In the genomic region with DNA sequence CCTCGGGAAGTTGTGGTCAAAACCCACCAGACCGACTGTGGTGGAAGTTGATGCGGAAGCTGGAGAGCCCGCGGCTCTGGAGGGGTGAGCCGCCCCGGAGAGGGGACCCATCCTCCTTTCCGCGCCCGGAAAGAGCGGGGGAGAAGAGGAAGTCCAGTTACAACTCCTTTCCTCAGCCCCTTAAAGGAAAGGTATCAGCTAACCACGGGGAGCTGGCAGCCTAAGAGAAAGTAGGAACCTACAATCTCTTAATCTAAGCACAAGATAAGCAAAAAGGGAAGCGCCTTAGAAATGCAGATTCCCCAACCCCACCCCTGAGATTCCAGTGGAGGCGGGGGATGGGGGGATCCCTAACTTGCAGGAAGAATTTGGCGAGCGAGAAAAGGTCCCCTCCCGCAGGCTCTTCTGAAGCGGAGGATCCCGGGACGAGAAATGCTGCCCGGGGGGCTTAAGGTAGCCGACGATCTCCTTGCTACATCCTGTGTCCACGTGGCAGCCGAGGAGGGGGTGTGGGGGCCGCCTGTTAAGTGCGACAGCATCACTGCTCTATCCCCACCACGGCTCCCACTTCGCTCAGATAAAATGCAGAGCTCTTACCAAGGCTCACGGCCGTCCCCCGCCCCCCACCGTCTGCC, we compare ENCODE assay signal across 10 cellular contexts.
A peak's percentile ranks its signal among the peaks of the same experiment; 100 is the strongest.
DNase-seq lines count a peak whose midpoint lies in the region; ATAC-seq, FAIRE-seq and TF ChIP-seq lines count a peak whose summit lies in the region.
"Had no signal": no experiment of that assay in that cellular context is flagged by ENCODE, and none has a peak within 500 bp of the region (broad histone marks: within the 10 kb centered on the region; RNA-seq: fewer than 3 reads in every experiment).

No MANE protein-coding gene starts in this region.

- no peaks in the 10 kb centered on the region for H3K79me2 ChIP-seq in K562 (ENCODE audit: control insufficient read depth, insufficient read depth, low read length)

- WGBS in K562 (ENCODE audit: insufficient coverage, low coverage, missing lambda C conversion rate): 25% methylated on average over 28 of the region's 33 CpGs

- H3K4me1 ChIP-seq in BLaER1 (peaks cover 44% of the 10 kb centered on the region), K562 (replicated peaks in 1 of 2; ENCODE audit: control insufficient read depth in 2 of 2, insufficient read depth in 2 of 2, low read length in 2 of 2) (peaks cover 0 to 14% of the 10 kb centered on the region in 2 experiments; a peak in 2 of 5 replicates)
- H3K4me1 ChIP-seq: HAP-1 had no signal

- CTCF ChIA-PET in K562 (lab: Yijun Ruan, JAX; ENCODE audit: low intra/inter-chr PET ratio): no interaction called here

- TF ChIP-seq CTCF in K562 (IDR thresholded peaks at IDR 0.05 in 2 of 3, conservative IDR thresholded peaks at IDR 0.05 in 1 of 3; ENCODE audit: insufficient read depth in 2 of 3, low read depth in 1 of 3, low read length in 3 of 3) (no peak), omental fat pad (IDR thresholded peaks at IDR 0.05) (no peak)

- in situ Hi-C loops in K562 (cut with MboI): no loop called here

- H3K27ac Mint-ChIP-seq in IgD-negative memory B cell (no peak overlapping the region), memory B cell (no peak overlapping the region)

- intact Hi-C loops in K562 (cut with micrococcal nuclease): no loop called here

- H3K4me1 Mint-ChIP-seq in IgD-negative memory B cell: peaks cover 5 to 16% (median 15%) of the 10 kb centered on the region in 3 donors
- H3K4me1 Mint-ChIP-seq in memory B cell: peaks cover 7% of the 10 kb centered on the region

- no peaks in the 10 kb centered on the region for H4K20me1 ChIP-seq in BLaER1
- no peaks in the 10 kb centered on the region for H4K20me1 ChIP-seq in K562 (replicated peaks; ENCODE audit: control insufficient read depth, insufficient read depth, low read length)

- no peaks in the 10 kb centered on the region for H3K9me1 ChIP-seq in K562 (ENCODE audit: control insufficient read depth, insufficient read depth, low read length)

- H3K9me3 Mint-ChIP-seq in IgD-negative memory B cell (no peaks in the 10 kb centered on the region), memory B cell (no peaks in the 10 kb centered on the region)

- no peaks in the 10 kb centered on the region for H3K36me3 Mint-ChIP-seq in IgD-negative memory B cell
- H3K36me3 Mint-ChIP-seq in memory B cell: peaks cover 7% of the 10 kb centered on the region

- no peak for TF ChIP-seq RAD21 in K562 (CRISPR knock-in tag; conservative IDR thresholded peaks at IDR 0.05 in 1 of 2, IDR thresholded peaks at IDR 0.05 in 1 of 2)

- peak overlapping the region; percentile 60 to 84 (median 75) for H3K4me3 Mint-ChIP-seq in IgD-negative memory B cell
- peak overlapping the region; percentile 54 for H3K4me3 Mint-ChIP-seq in memory B cell

- TF ChIP-seq POLR2A in K562 (conservative IDR thresholded peaks at IDR 0.05): no peak

- H3K27me3 Mint-ChIP-seq in IgD-negative memory B cell (peaks cover 35% of the 10 kb centered on the region), memory B cell (peaks cover 10% of the 10 kb centered on the region)

- POLR2A ChIA-PET in K562 (lab: Yijun Ruan, JAX): interaction anchor here (0.6 to 0.9 kb wide), 2 partner anchors 10 to 221 kb away, joined by 3 to 4 read pairs; no protein-coding TSS in a partner anchor

- no peak for ATAC-seq in K562
- ATAC-seq in memory B cell (ENCODE audit: low read depth): no peak
- no peak for ATAC-seq in HG03432 (IDR thresholded peaks at IDR 0.05; ENCODE audit: unreplicated experiment)
- no peak for ATAC-seq in omental fat pad (ENCODE audit: low FRiP score)
- no peak for ATAC-seq in GM21367 (IDR thresholded peaks at IDR 0.05; ENCODE audit: unreplicated experiment)

- peaks cover 13% of the 10 kb centered on the region; the same call in 1 of the 2 replicates for H3K9me3 ChIP-seq in BLaER1
- H3K9me3 ChIP-seq in K562 (replicated peaks; ENCODE audit: control insufficient read depth, insufficient read depth, low read depth, low read length): no peaks in the 10 kb centered on the region

- H3K27me3 ChIP-seq in BLaER1: no peaks in the 10 kb centered on the region
- H3K27me3 ChIP-seq in K562 (ENCODE audit: control insufficient read depth in 2 of 2, insufficient read depth in 2 of 2, low read length in 2 of 2): peaks cover 0 to 11% of the 10 kb centered on the region in 2 experiments; a peak in 3 of 5 replicates

- H3K9ac ChIP-seq in BLaER1 (peak overlapping the region; percentile 39; the same call in 1 of the 2 replicates), K562 (ENCODE audit: insufficient read depth in 1 of 2, low read depth in 2 of 2, low read length in 2 of 2) (no peak overlapping the region)

- no TSS peak for BruUV-seq in K562 (replicated peaks; lab: Mats Ljungman, UMichigan)

- H3K36me3 ChIP-seq in BLaER1: no peaks in the 10 kb centered on the region
- H3K36me3 ChIP-seq in K562 (ENCODE audit: control insufficient read depth, insufficient read depth, low read length): no peaks in the 10 kb centered on the region
- H3K36me3 ChIP-seq: HAP-1 had no signal

- no peak for TF ChIP-seq EP300 in K562 (IDR thresholded peaks at IDR 0.05; ENCODE audit: low read length)

- peak overlapping the region; percentile 59 for H3K4me3 ChIP-seq in BLaER1
- H3K4me3 ChIP-seq in K562: no peak overlapping the region
- H3K4me3 ChIP-seq: HAP-1 had no signal

- H3K4me2 ChIP-seq in BLaER1 (peak overlapping the region; percentile 87), K562 (ENCODE audit: insufficient read depth, low read length) (peak overlapping the region; percentile 20; the same call in 1 of the 2 replicates)

- H3K27ac ChIP-seq in BLaER1 (peak overlapping the region; percentile 54), K562 (ENCODE audit: extremely low read depth, low read depth, low read length) (no peak overlapping the region)

- DNase-seq in K562 (ENCODE audit: extremely low read depth in 1 of 4, low spot score in 3 of 4) (no peak), memory B cell (ENCODE audit: low spot score in 2 of 2) (no peak), NCI-H1417 (lab: John Stamatoyannopoulos, UW) (no peak), omental fat pad (ENCODE audit: low spot score) (no peak)

- H2AFZ ChIP-seq in K562 (ENCODE audit: low read depth, low read length): no peak overlapping the region

- no peak for FAIRE-seq in K562 (lab: Jason Lieb, UNC)
- FAIRE-seq: endometrium had no signal

TF ChIP-seq in K562, 482 proteins besides CTCF, POLR2A, EP300 and RAD21:
- TF ChIP-seq SPI1 (IDR thresholded peaks at IDR 0.05; ENCODE audit: borderline replicate concordance, low read depth, low read length): peak; percentile 16; the same call in 1 of the 2 replicates
- TF ChIP-seq FOXM1 (IDR thresholded peaks at IDR 0.05; ENCODE audit: low read depth): no peak
- TF ChIP-seq FOXM1 (CRISPR knock-in tag; IDR thresholded peaks at IDR 0.05; ENCODE audit: low read depth): no peak
- TF ChIP-seq ETV6 (IDR thresholded peaks at IDR 0.05; ENCODE audit: borderline replicate concordance in 1 of 2, low read depth in 2 of 2, low read length in 1 of 2): peak in 1 of 2 experiments; percentile 70; a peak in 2 of 4 replicates
- TF ChIP-seq ETV6 (CRISPR knock-in tag; IDR thresholded peaks at IDR 0.05; ENCODE audit: borderline replicate concordance): no peak
TF ChIP-seq in K562: peak in this region for 2.
